ENCODE assay signal across 27 cellular contexts in genomic region chr20:63000958-63001357, GRCh38. TPM values are rescaled to one million over a fixed set of nuclear protein-coding genes. Genes with fewer than 3 reads are reported as not detected.
"Had no signal": no experiment of that assay in that cellular context is flagged by ENCODE, and none has a peak within 500 bp of the region (broad histone marks: within the 10 kb centered on the region; RNA-seq: fewer than 3 reads in every experiment).

No MANE protein-coding gene starts in this region.

- H3K27ac ChIP-seq: adrenal gland, breast epithelium, VCaP had no signal

- H3K36me3 ChIP-seq: adrenal gland, breast epithelium had no signal

- H3K36me3 Mint-ChIP-seq: activated naive CD8-positive, alpha-beta T cell treated with anti-CD3 and anti-CD28 coated beads, Interleukin-2, amount 10 ng/mL, durations not matched to agents 7 days and 5 days had no signal

- H3K9me3 ChIP-seq: adrenal gland, breast epithelium had no signal

- ATAC-seq: activated CD4-positive, CD25-positive, alpha-beta regulatory T cell treated with anti-CD3 and anti-CD28 coated beads, Interleukin-2, amount 50 U/mL, for 24 hours; activated CD8-positive, alpha-beta T cell treated with anti-CD3 and anti-CD28 coated beads, Interleukin-2, amount 10 ng/mL, durations not matched to agents 7 days and 5 days; PC-3 had no signal

- H3K4me1 ChIP-seq: adrenal gland, breast epithelium had no signal

- H3K4me3 ChIP-seq: adrenal gland, breast epithelium had no signal

- DNase-seq: activated CD4-positive, alpha-beta T cell treated with anti-CD3 and anti-CD28 coated beads for 4 hours; activated CD4-positive, alpha-beta T cell treated with anti-CD3 and anti-CD28 coated beads, Interleukin-2, amount 50 U/mL, for 4 hours; activated CD8-positive, alpha-beta memory T cell treated with anti-CD3 and anti-CD28 coated beads, Interleukin-2, amount 50 U/mL, for 48 hours; activated CD8-positive, alpha-beta T cell treated with anti-CD3 and anti-CD28 coated beads, Interleukin-2, amount 10 ng/mL, durations not matched to agents 7 days and 5 days; activated naive CD4-positive, alpha-beta T cell treated with anti-CD3 and anti-CD28 coated beads, Interleukin-2, amount 50 U/mL, for 16 hours; activated naive CD8-positive, alpha-beta T cell treated with anti-CD3 and anti-CD28 coated beads, Interleukin-2, amount 10 ng/mL, durations not matched to agents 7 days and 5 days; activated T-cell treated with anti-CD3 and anti-CD28 coated beads, Interleukin-2, amount 50 U/mL, for 1 hour; adrenal gland; aorta; caudate nucleus; KBM-7; NCI-H1092; NCI-H1930; NCI-H2107; NCI-H2171 treated with DMSO at 0.1 percent for 48 hours; NCI-H226; PC-3; SHP77 treated with DMSO at 0.1 percent for 48 hours; T-helper 2 cell; T1000 had no signal

- H3K27ac Mint-ChIP-seq: activated CD8-positive, alpha-beta T cell treated with anti-CD3 and anti-CD28 coated beads, Interleukin-2, amount 10 ng/mL, durations not matched to agents 7 days and 5 days; activated naive CD8-positive, alpha-beta T cell treated with anti-CD3 and anti-CD28 coated beads, Interleukin-2, amount 10 ng/mL, durations not matched to agents 7 days and 5 days had no signal

- H3K4me3 Mint-ChIP-seq: activated CD8-positive, alpha-beta T cell treated with anti-CD3 and anti-CD28 coated beads, Interleukin-2, amount 10 ng/mL, durations not matched to agents 7 days and 5 days; activated naive CD8-positive, alpha-beta T cell treated with anti-CD3 and anti-CD28 coated beads, Interleukin-2, amount 10 ng/mL, durations not matched to agents 7 days and 5 days had no signal

RNA-seq across cellular contexts. Expression of gene BHLHE23, which starts 5.8 kb away (rescaled TPM):
- total RNA-seq: activated CD8-positive, alpha-beta T cell treated with anti-CD3 and anti-CD28 coated beads, Interleukin-2, amount 10 ng/mL, durations not matched to agents 7 days and 5 days; activated naive CD8-positive, alpha-beta T cell treated with anti-CD3 and anti-CD28 coated beads, Interleukin-2, amount 10 ng/mL, durations not matched to agents 7 days and 5 days; adrenal gland; aorta; breast epithelium; cerebellum; LHCN-M2; MCF 10A; NCI-H460; PC-3 had no signal
- polyA plus RNA-seq: adrenal gland, aorta had no signal

RNA-seq across cellular contexts. Expression of gene SLC17A9, which starts 48.4 kb away (rescaled TPM):
- total RNA-seq: LHCN-M2, PC-3 had no signal
